ENCODE assay signal across 15 cellular contexts in genomic region chr1:187313115-187313514, GRCh38.
DNase-seq lines count a peak whose midpoint lies in the region; ATAC-seq and TF ChIP-seq lines count a peak whose summit lies in the region.
"Had no signal": no experiment of that assay in that cellular context is flagged by ENCODE, and none has a peak within 500 bp of the region (broad histone marks: within the 10 kb centered on the region; RNA-seq: fewer than 3 reads in every experiment).

No MANE protein-coding gene starts in this region.

- H3K36me3 Mint-ChIP-seq in GM23338 (ENCODE audit: low read depth): no peaks in the 10 kb centered on the region

- H3K9me2 ChIP-seq in PC-3 (replicated peaks; ENCODE audit: low read length) (no peaks in the 10 kb centered on the region), GM23338 (ENCODE audit: insufficient read depth) (no peaks in the 10 kb centered on the region)

- H3K4me3 ChIP-seq in PC-3 (ENCODE audit: low read length): no peak overlapping the region
- H3K4me3 ChIP-seq in GM23338: no peak overlapping the region
- H3K4me3 ChIP-seq: BLaER1 treated with 17β-estradiol and CSF1 and Interleukin-3, amounts not matched to agents 10 nM and 100 nM; SK-N-MC had no signal

- H3K27me3 ChIP-seq in PC-3 (ENCODE audit: low read length) (no peaks in the 10 kb centered on the region), GM23338 (ENCODE audit: insufficient read depth) (no peaks in the 10 kb centered on the region)
- H3K27me3 ChIP-seq: BLaER1 treated with 17β-estradiol and CSF1 and Interleukin-3, amounts not matched to agents 10 nM and 100 nM had no signal

- H3K4me1 Mint-ChIP-seq in GM23338: no peaks in the 10 kb centered on the region

- H3K36me3 ChIP-seq in PC-3 (ENCODE audit: low read depth, low read length) (no peaks in the 10 kb centered on the region), GM23338 (ENCODE audit: insufficient read depth) (no peaks in the 10 kb centered on the region)
- H3K36me3 ChIP-seq: BLaER1 treated with 17β-estradiol and CSF1 and Interleukin-3, amounts not matched to agents 10 nM and 100 nM had no signal

- no peak overlapping the region for H3K27ac Mint-ChIP-seq in GM23338
- H3K27ac Mint-ChIP-seq: HFFc6 had no signal

- no TSS peak for BruUV-seq in PC-3 (replicated peaks; lab: Mats Ljungman, UMichigan)

- H3K27ac ChIP-seq in PC-3 (ENCODE audit: low read length) (no peak overlapping the region), GM23338 (ENCODE audit: low read depth) (no peak overlapping the region)
- H3K27ac ChIP-seq: BLaER1 treated with 17β-estradiol and CSF1 and Interleukin-3, amounts not matched to agents 10 nM and 100 nM; SK-N-MC had no signal

- H3K9me3 Mint-ChIP-seq in GM23338: no peaks in the 10 kb centered on the region

- H3K79me2 ChIP-seq in PC-3 (ENCODE audit: low read length) (no peaks in the 10 kb centered on the region), GM23338 (replicated peaks; ENCODE audit: insufficient read depth) (no peaks in the 10 kb centered on the region)

- no peaks in the 10 kb centered on the region for H3K9me3 ChIP-seq in PC-3 (ENCODE audit: low read length)
- H3K9me3 ChIP-seq: BLaER1 treated with 17β-estradiol and CSF1 and Interleukin-3, amounts not matched to agents 10 nM and 100 nM had no signal

- H2AFZ ChIP-seq in PC-3 (ENCODE audit: low read length): no peak overlapping the region
- H2AFZ ChIP-seq in GM23338: no peak overlapping the region

- CTCF ChIA-PET in PC-3 (lab: Charles Lee): no interaction called here

- peak; percentile 43; the same call in 1 of the 2 replicates for ATAC-seq in PC-3
- no peak for ATAC-seq in HG03095 (IDR thresholded peaks at IDR 0.05; ENCODE audit: unreplicated experiment)
- ATAC-seq in GM23338: no peak

- TF ChIP-seq CTCF in PC-3 (conservative IDR thresholded peaks at IDR 0.05; ENCODE audit: low read depth, low read length) (no peak), GM23338 (conservative IDR thresholded peaks at IDR 0.05; ENCODE audit: low read depth in 2 of 2) (no peak)

- H3K4me1 ChIP-seq in PC-3 (ENCODE audit: insufficient read depth, low read length) (peaks cover 10% of the 10 kb centered on the region; the same call in 1 of the 2 replicates), GM23338 (ENCODE audit: insufficient read depth) (no peaks in the 10 kb centered on the region)

- no peak overlapping the region for H3K9ac ChIP-seq in PC-3 (ENCODE audit: low read length)
- H3K9ac ChIP-seq: BLaER1 treated with 17β-estradiol and CSF1 and Interleukin-3, amounts not matched to agents 10 nM and 100 nM had no signal

- H3F3A ChIP-seq in PC-3 (ENCODE audit: low read length, unreplicated experiment) (no peaks in the 10 kb centered on the region), GM23338 (replicated peaks; ENCODE audit: low read depth) (no peaks in the 10 kb centered on the region)

- no peak overlapping the region for H3K4me2 ChIP-seq in PC-3 (ENCODE audit: low read length)
- no peak overlapping the region for H3K4me2 ChIP-seq in GM23338
- H3K4me2 ChIP-seq: BLaER1 treated with 17β-estradiol and CSF1 and Interleukin-3, amounts not matched to agents 10 nM and 100 nM had no signal

- no peaks in the 10 kb centered on the region for H4K20me1 ChIP-seq in PC-3 (ENCODE audit: low read length)
- no peaks in the 10 kb centered on the region for H4K20me1 ChIP-seq in GM23338 (replicated peaks; ENCODE audit: insufficient read depth)
- H4K20me1 ChIP-seq: BLaER1 treated with 17β-estradiol and CSF1 and Interleukin-3, amounts not matched to agents 10 nM and 100 nM had no signal

- POLR2A ChIA-PET in PC-3 (lab: Charles Lee; ENCODE audit: unreplicated experiment): no interaction called here

- intact Hi-C loops in PC-3 (cut with micrococcal nuclease): no loop called here

- no peak overlapping the region for H3K4me3 Mint-ChIP-seq in GM23338
- H3K4me3 Mint-ChIP-seq: HFFc6 had no signal

- H3K27me3 Mint-ChIP-seq in GM23338 (ENCODE audit: insufficient read depth, low read depth, poor library complexity): no peaks in the 10 kb centered on the region

- DNase-seq in NCI-H748 (lab: John Stamatoyannopoulos, UW; ENCODE audit: unreplicated experiment): peak; percentile 3
- DNase-seq in NCI-H748 treated with DMSO at 0.1 percent for 48 hours (lab: John Stamatoyannopoulos, UW): no peak
- peak; percentile 9 for DNase-seq in HT1080 (ENCODE audit: low read depth)
- DNase-seq in PC-3: peak; percentile 32
- peak; percentile 13 for DNase-seq in kidney tubule cell (ENCODE audit: low spot score)
- DNase-seq in GM23338 (ENCODE audit: low spot score): no peak
- DNase-seq in MV-4-11 (lab: John Stamatoyannopoulos, UW): no peak
- DNase-seq: 8988T, HFFc6, IMR-90, NCI-H1092, NCI-H446 treated with DMSO at 0.1 percent for 48 hours had no signal

TF ChIP-seq in GM23338, 12 proteins besides CTCF, POLR2A, EP300 and RAD21 (continues in another document):
- TF ChIP-seq CREB1 (CRISPR knock-in tag; IDR thresholded peaks at IDR 0.05; ENCODE audit: low read depth): no peak
- TF ChIP-seq ZNF114 (CRISPR knock-in tag; IDR thresholded peaks at IDR 0.05): no peak
- no peak for TF ChIP-seq STAT1 (IDR thresholded peaks at IDR 0.05; ENCODE audit: unreplicated experiment)
- TF ChIP-seq EZH2phosphoT487 (IDR thresholded peaks at IDR 0.05; ENCODE audit: unreplicated experiment): no peak
- no peak for TF ChIP-seq ZNF462 (CRISPR knock-in tag; IDR thresholded peaks at IDR 0.05)
- no peak for TF ChIP-seq ZNF331 (CRISPR knock-in tag; IDR thresholded peaks at IDR 0.05; ENCODE audit: low read depth)

Comparison
In these comparisons a context has a peak if more than half of its experiments do, and no peak if none do; other contexts are left out.
1. DNase-seq: peak in NCI-H748 (single experiment), HT1080 (single experiment), PC-3 (single experiment) and kidney tubule cell (single experiment); none in NCI-H748 treated with DMSO at 0.1 percent for 48 hours (single experiment), GM23338 (single experiment) and MV-4-11 (single experiment).